Comparison of ENCODE assay signal across 11 cellular contexts in the genomic region with DNA sequence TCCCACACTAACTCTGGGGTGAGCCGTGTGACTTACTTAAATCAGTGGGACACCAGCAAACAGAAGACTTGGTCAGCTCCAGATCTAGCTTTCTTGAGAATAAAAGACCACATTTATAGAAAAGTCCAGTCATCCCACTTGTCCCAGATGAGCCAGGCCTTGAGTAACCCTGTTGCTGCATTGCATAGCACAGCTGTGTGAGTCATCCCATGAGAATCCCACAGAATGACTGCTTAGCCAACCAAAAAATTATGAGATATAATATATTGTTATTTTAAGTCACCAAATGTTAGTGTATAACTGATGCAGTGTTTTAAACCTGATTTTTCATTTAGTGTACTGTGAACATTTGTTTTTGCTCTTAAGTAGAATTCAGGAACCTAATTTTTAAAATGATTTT.
DNase-seq lines count a peak whose midpoint lies in the region; ATAC-seq and TF ChIP-seq lines count a peak whose summit lies in the region.
"Had no signal": no experiment of that assay in that cellular context is flagged by ENCODE, and none has a peak within 500 bp of the region (broad histone marks: within the 10 kb centered on the region; RNA-seq: fewer than 3 reads in every experiment).

No MANE protein-coding gene starts in this region.

- H3K4me3 ChIP-seq in smooth muscle cell (no peak overlapping the region), neural progenitor cell (no peak overlapping the region)

- H3K4me2 ChIP-seq in smooth muscle cell = peak overlapping the region; percentile 50
- no peak overlapping the region for H3K4me2 ChIP-seq in neural progenitor cell

- no peak overlapping the region for H3K4me3 Mint-ChIP-seq in WTC11
- H3K4me3 Mint-ChIP-seq in neural progenitor cell = no peak overlapping the region
- H3K4me3 Mint-ChIP-seq in natural killer cell treated with Interleukin-12 subunit alpha and Interleukin-12 subunit beta and Interleukin-15 and Interleukin-18, amount 100 ng/mL, for 72 hours = no peak overlapping the region

- H3K36me3 Mint-ChIP-seq in WTC11 = no peaks in the 10 kb centered on the region
- no peaks in the 10 kb centered on the region for H3K36me3 Mint-ChIP-seq in neural progenitor cell
- H3K36me3 Mint-ChIP-seq in natural killer cell treated with Interleukin-12 subunit alpha and Interleukin-12 subunit beta and Interleukin-15 and Interleukin-18, amount 100 ng/mL, for 72 hours = peaks cover 5% of the 10 kb centered on the region

- H3K27ac ChIP-seq in smooth muscle cell (ENCODE audit: low read depth) (peak overlapping the region; percentile 78), neural progenitor cell (no peak overlapping the region)
- H3K27ac ChIP-seq: 22Rv1 had no signal

- no peak overlapping the region for H3K27ac Mint-ChIP-seq in WTC11
- H3K27ac Mint-ChIP-seq in neural progenitor cell = no peak overlapping the region
- H3K27ac Mint-ChIP-seq in natural killer cell treated with Interleukin-12 subunit alpha and Interleukin-12 subunit beta and Interleukin-15 and Interleukin-18, amount 100 ng/mL, for 72 hours = no peak overlapping the region

- H4K20me1 ChIP-seq in smooth muscle cell (ENCODE audit: low read depth) (no peaks in the 10 kb centered on the region), neural progenitor cell (ENCODE audit: low read depth) (no peaks in the 10 kb centered on the region)

- no peak for ATAC-seq in WTC11
- no peak for ATAC-seq in natural killer cell treated with Interleukin-12 subunit alpha and Interleukin-12 subunit beta and Interleukin-15 and Interleukin-18, amount 100 ng/mL, for 72 hours
- ATAC-seq in GM18498 (IDR thresholded peaks at IDR 0.05; ENCODE audit: unreplicated experiment) = no peak

- H3K9me3 Mint-ChIP-seq in WTC11 = peaks cover 16% of the 10 kb centered on the region
- H3K9me3 Mint-ChIP-seq in neural progenitor cell = peaks cover 11% of the 10 kb centered on the region
- H3K9me3 Mint-ChIP-seq in natural killer cell treated with Interleukin-12 subunit alpha and Interleukin-12 subunit beta and Interleukin-15 and Interleukin-18, amount 100 ng/mL, for 72 hours = peaks cover 17% of the 10 kb centered on the region

- H3K4me1 ChIP-seq in smooth muscle cell (ENCODE audit: low read depth) (peaks cover 3% of the 10 kb centered on the region), neural progenitor cell (no peaks in the 10 kb centered on the region)

- H2AFZ ChIP-seq in smooth muscle cell (ENCODE audit: low read depth) (no peak overlapping the region), neural progenitor cell (replicated peaks) (no peak overlapping the region)

- peaks cover 5% of the 10 kb centered on the region for H3F3A ChIP-seq in smooth muscle cell (ENCODE audit: low read depth)
- H3F3A ChIP-seq in neural progenitor cell (ENCODE audit: low read depth) = no peaks in the 10 kb centered on the region

- H3K9ac ChIP-seq in smooth muscle cell (ENCODE audit: low read depth) (no peak overlapping the region), neural progenitor cell (no peak overlapping the region)

- CTCF ChIA-PET in WTC11 (lab: Charles Lee) = no interaction called here

- H3K36me3 ChIP-seq in smooth muscle cell (ENCODE audit: low read depth) (no peaks in the 10 kb centered on the region), neural progenitor cell (no peaks in the 10 kb centered on the region)

- H3K27me3 ChIP-seq in smooth muscle cell (ENCODE audit: low read depth) (no peaks in the 10 kb centered on the region), neural progenitor cell (no peaks in the 10 kb centered on the region)

- no peaks in the 10 kb centered on the region; the same call in 1 of the 2 replicates for H3K27me3 Mint-ChIP-seq in WTC11 (ENCODE audit: low read depth)
- peaks cover 2% of the 10 kb centered on the region for H3K27me3 Mint-ChIP-seq in neural progenitor cell (ENCODE audit: insufficient read depth, low read depth)
- no peaks in the 10 kb centered on the region for H3K27me3 Mint-ChIP-seq in natural killer cell treated with Interleukin-12 subunit alpha and Interleukin-12 subunit beta and Interleukin-15 and Interleukin-18, amount 100 ng/mL, for 72 hours

- peak; percentile 60 for DNase-seq in DMS53 (lab: John Stamatoyannopoulos, UW)
- DNase-seq in DMS53 treated with DMSO at 0.1 percent for 48 hours (lab: John Stamatoyannopoulos, UW; ENCODE audit: unreplicated experiment) = no peak
- DNase-seq in WTC11 (ENCODE audit: low spot score) = no peak
- DNase-seq in glomerular visceral epithelial cell (ENCODE audit: extremely low spot score) = peak; percentile 81
- DNase-seq in smooth muscle cell (lab: John Stamatoyannopoulos, UW; ENCODE audit: unreplicated experiment) = no peak
- DNase-seq in neural progenitor cell (ENCODE audit: low spot score) = no peak
- DNase-seq in natural killer cell treated with Interleukin-12 subunit alpha and Interleukin-12 subunit beta and Interleukin-15 and Interleukin-18, amount 100 ng/mL, for 72 hours (ENCODE audit: low spot score) = no peak
- DNase-seq: anterior cingulate cortex, NCI-H1092 treated with DMSO at 0.1 percent for 48 hours had no signal

- no peaks in the 10 kb centered on the region for H3K79me2 ChIP-seq in smooth muscle cell (ENCODE audit: low read depth)
- no peaks in the 10 kb centered on the region for H3K79me2 ChIP-seq in neural progenitor cell (ENCODE audit: low read depth)

- no peaks in the 10 kb centered on the region for H3K9me3 ChIP-seq in smooth muscle cell (replicated peaks; ENCODE audit: low read depth)
- H3K9me3 ChIP-seq in neural progenitor cell (ENCODE audit: low read depth) = no peaks in the 10 kb centered on the region

- WGBS in smooth muscle cell (ENCODE audit: low lambda C conversion rate) = 27% methylated on average over 1 of the region's 1 CpG

- POLR2A ChIA-PET in WTC11 (lab: Charles Lee) = no interaction called here

- no peaks in the 10 kb centered on the region for H3K4me1 Mint-ChIP-seq in WTC11
- H3K4me1 Mint-ChIP-seq in neural progenitor cell = no peaks in the 10 kb centered on the region
- no peaks in the 10 kb centered on the region for H3K4me1 Mint-ChIP-seq in natural killer cell treated with Interleukin-12 subunit alpha and Interleukin-12 subunit beta and Interleukin-15 and Interleukin-18, amount 100 ng/mL, for 72 hours (ENCODE audit: low read depth in 2 of 2)

- TF ChIP-seq CTCF in WTC11 (IDR thresholded peaks at IDR 0.05) (no peak), smooth muscle cell (IDR thresholded peaks at IDR 0.05; ENCODE audit: borderline replicate concordance, insufficient read depth, poor library complexity, severe bottlenecking) (no peak), neural progenitor cell (IDR thresholded peaks at IDR 0.05) (no peak)

TF ChIP-seq in WTC11, 78 proteins besides CTCF, POLR2A, EP300 and RAD21:
- TF ChIP-seq ZNF121 (CRISPR knock-in tag; IDR thresholded peaks at IDR 0.05) = no peak
- 0 out of 2 replicates have a peak, but pooled peaks have one; percentile 34 for TF ChIP-seq GABPB1 (CRISPR knock-in tag; IDR thresholded peaks at IDR 0.05)

Comparison
In these comparisons a context has a peak if more than half of its experiments do, and no peak if none do; other contexts are left out.
1. DNase-seq: peak in DMS53 (single experiment) and glomerular visceral epithelial cell (single experiment); none in DMS53 treated with DMSO at 0.1 percent for 48 hours (single experiment), WTC11 (single experiment), smooth muscle cell (single experiment), neural progenitor cell (single experiment) and natural killer cell treated with Interleukin-12 subunit alpha and Interleukin-12 subunit beta and Interleukin-15 and Interleukin-18, amount 100 ng/mL, for 72 hours (single experiment).